27 cellular contexts compared by ENCODE assay signal in the genomic region with DNA sequence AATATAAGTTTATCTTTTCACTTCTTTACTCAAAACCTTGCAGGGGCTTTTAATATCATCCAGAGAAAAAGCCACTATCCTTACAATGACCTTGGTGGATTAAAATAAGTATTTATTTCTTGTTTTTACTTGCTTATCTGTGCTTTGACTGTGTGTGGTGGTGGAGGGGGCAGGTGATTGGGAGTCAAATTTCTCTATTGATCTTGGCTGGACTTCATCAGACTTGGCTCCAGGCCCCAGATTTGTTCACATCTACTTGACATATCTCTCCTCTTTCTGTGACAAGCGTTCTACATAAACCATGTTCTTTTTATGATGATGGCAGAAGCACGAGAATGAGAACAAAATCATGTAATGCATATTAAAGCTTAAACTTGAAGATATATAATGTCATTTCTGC.
"Had no signal": no experiment of that assay in that cellular context is flagged by ENCODE, and none has a peak within 500 bp of the region (broad histone marks: within the 10 kb centered on the region; RNA-seq: fewer than 3 reads in every experiment).

No MANE protein-coding gene starts in this region.

- H3K4me3 ChIP-seq: ascending aorta, breast epithelium, MG63, SJCRH30, SK-N-MC had no signal

- DNase-seq: activated CD4-positive, alpha-beta T cell treated with anti-CD3 and anti-CD28 coated beads, Interleukin-2, amount 10 ng/mL, durations not matched to agents 24 days and 14 days; activated CD4-positive, alpha-beta T cell treated with anti-CD3 and anti-CD28 coated beads, Interleukin-2, amount 50 U/mL, for 4 hours; activated CD8-positive, alpha-beta T cell treated with anti-CD3 and anti-CD28 coated beads, Interleukin-2, amount 10 ng/mL, durations not matched to agents 7 days and 5 days; activated gamma-delta T cell; activated naive CD4-positive, alpha-beta T cell treated with Interleukin-2 at 50 U/mL for 16 hours; activated naive CD8-positive, alpha-beta T cell treated with anti-CD3 and anti-CD28 coated beads, Interleukin-2, amount 10 ng/mL, durations not matched to agents 7 days and 5 days; activated T-cell treated with anti-CD3 and anti-CD28 coated beads, Interleukin-2, amount 50 U/mL, for 24 hours; amygdala; Karpas-422; KBM-7; MG63; NCI-H1048; NCI-H1436; NCI-H1694; NCI-H1930; NCI-H2081 treated with DMSO at 0.1 percent for 48 hours; NCI-H226; NCI-H510A; NCI-H526; NCI-H774; SHP77; SJCRH30 had no signal

- H3K36me3 ChIP-seq: ascending aorta, breast epithelium, MG63, SJCRH30 had no signal

- H3K4me1 ChIP-seq: ascending aorta, breast epithelium, SJCRH30 had no signal

- FAIRE-seq: TTC549 had no signal

- H3K9me3 ChIP-seq: ascending aorta, breast epithelium, MG63, SJCRH30 had no signal

- H3K27ac ChIP-seq: ascending aorta, breast epithelium, SJCRH30, SK-N-MC had no signal

- H3K27me3 ChIP-seq: ascending aorta, breast epithelium, MG63, SJCRH30 had no signal

- ATAC-seq: activated CD8-positive, alpha-beta T cell treated with anti-CD3 and anti-CD28 coated beads, Interleukin-2, amount 10 ng/mL, durations not matched to agents 7 days and 5 days; Panc1 had no signal
